ENCODE assay signal across 24 cellular contexts in the genomic region with DNA sequence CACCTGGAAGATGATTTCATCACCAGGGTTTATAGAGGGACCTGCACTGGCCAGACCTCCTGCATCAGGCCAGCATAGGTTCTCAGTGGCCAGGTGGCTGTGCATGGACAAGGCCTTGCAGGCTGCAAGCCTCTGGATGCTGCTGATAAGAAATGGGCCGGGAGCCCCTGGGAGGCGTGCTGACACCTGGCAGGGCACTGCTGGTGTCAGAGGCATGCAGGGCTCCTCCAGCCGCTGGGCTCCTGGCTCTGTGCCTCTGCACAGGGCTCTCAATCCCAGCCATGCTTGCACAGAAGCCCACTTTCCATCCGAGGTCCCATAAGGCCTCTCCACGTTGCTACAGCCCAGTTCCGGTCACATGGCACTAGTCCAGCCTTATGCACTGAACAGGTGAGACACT. TPM values are rescaled to one million over a fixed set of nuclear protein-coding genes. Genes with fewer than 3 reads are reported as not detected.
"Had no signal": no experiment of that assay in that cellular context is flagged by ENCODE, and none has a peak within 500 bp of the region (broad histone marks: within the 10 kb centered on the region; RNA-seq: fewer than 3 reads in every experiment).

No MANE protein-coding gene starts in this region.

- DNase-seq: activated CD4-positive, alpha-beta T cell treated with anti-CD3 and anti-CD28 coated beads, Interleukin-2, amount 50 U/mL, for 1 hour; activated gamma-delta T cell treated with Interleukin-2 at 50 U/mL for 16 hours; activated naive CD8-positive, alpha-beta T cell treated with anti-CD3 and anti-CD28 coated beads for 36 hours; amniotic stem cell; dermis blood vessel endothelial cell; foreskin fibroblast; psoas muscle; stimulated activated CD4-positive, alpha-beta T cell treated with anti-CD3 and anti-CD28 coated beads, Interleukin-15, amount 100 ng/mL, for 24 hours; stimulated activated CD4-positive, alpha-beta T cell treated with anti-CD3 and anti-CD28 coated beads, Interleukin-2, amount 100 ng/mL, for 48 hours; stimulated activated naive CD8-positive, alpha-beta T cell treated with anti-CD3 and anti-CD28 coated beads, Interleukin-15, amount 100 ng/mL, for 72 hours; T-helper 1 cell; T1000; upper lobe of left lung had no signal

- ATAC-seq: activated CD4-positive, CD25-positive, alpha-beta regulatory T cell treated with anti-CD3 and anti-CD28 coated beads, Interleukin-2, amount 50 U/mL, for 24 hours; left colon; psoas muscle; right cardiac atrium; stimulated activated naive CD8-positive, alpha-beta T cell treated with anti-CD3 and anti-CD28 coated beads, Interleukin-15, amount 100 ng/mL, for 72 hours had no signal

- H3K4me3 ChIP-seq: hepatocyte, lung, psoas muscle, skin epidermis, upper lobe of left lung had no signal

- H3K36me3 ChIP-seq: upper lobe of left lung had no signal

- H3K79me2 ChIP-seq: hepatocyte had no signal

- H3K9me3 ChIP-seq: psoas muscle, upper lobe of left lung had no signal

- H2AFZ ChIP-seq: hepatocyte had no signal

- H3K4me2 ChIP-seq: hepatocyte had no signal

- H3K4me1 ChIP-seq: psoas muscle, upper lobe of left lung had no signal

- H3K27ac ChIP-seq: epithelial cell of prostate, hepatocyte, psoas muscle, upper lobe of left lung had no signal

- H3K27me3 ChIP-seq: hepatocyte, upper lobe of left lung had no signal

RNA-seq across cellular contexts. Expression of a gene that starts 27.2 kb away (rescaled TPM):
- total RNA-seq: activated naive CD8-positive, alpha-beta T cell treated with anti-CD3 and anti-CD28 coated beads for 36 hours; dermis blood vessel endothelial cell; hepatocyte; left colon; lung; myocyte; omental fat pad; psoas muscle; temporal lobe; upper lobe of left lung had no signal
- polyA plus RNA-seq: hepatocyte, lung, neural cell had no signal
